Comparison of ENCODE assay signal across 8 cellular contexts in the genomic region with DNA sequence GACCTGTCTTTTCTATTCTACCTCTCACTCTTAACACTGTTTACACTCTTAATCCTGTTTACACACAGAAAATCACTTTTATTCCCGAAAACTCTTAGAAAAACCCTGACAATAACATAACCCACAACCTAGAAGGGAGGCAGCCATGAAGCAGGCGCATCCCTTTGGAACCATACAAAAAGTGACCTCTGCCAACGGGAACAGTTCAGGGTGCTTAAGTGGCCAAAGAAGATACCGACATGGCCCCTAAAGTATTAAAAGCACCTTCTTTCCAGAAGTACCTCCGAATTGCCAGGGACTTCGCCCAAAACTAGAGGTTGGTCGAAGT. TPM values are rescaled to one million over a fixed set of nuclear protein-coding genes. Genes with fewer than 3 reads are reported as not detected.
A peak's percentile ranks its signal among the peaks of the same experiment; 100 is the strongest.
DNase-seq lines count a peak whose midpoint lies in the region; ATAC-seq and TF ChIP-seq lines count a peak whose summit lies in the region.

No MANE protein-coding gene starts in this region.

- no peaks in the 10 kb centered on the region for H3K9me3 Mint-ChIP-seq in activated T-cell treated with anti-CD3 and anti-CD28 coated beads, Interleukin-2, amount 50 U/mL, for 4 hours
- H3K9me3 Mint-ChIP-seq in activated T-helper 17 cell treated with anti-CD3 and anti-CD28 coated beads, Interleukin-2, amount 50 U/mL, for 72 hours = no peaks in the 10 kb centered on the region

- H3K27ac ChIP-seq in stomach = peak overlapping the region; percentile 73 to 96 (median 86)

- intact Hi-C loops in stomach (cut with DNase I; ENCODE audit: low total_unique reads) = no loop called here

- H3K36me3 Mint-ChIP-seq in activated T-cell treated with anti-CD3 and anti-CD28 coated beads, Interleukin-2, amount 50 U/mL, for 4 hours (ENCODE audit: insufficient read depth) = peaks cover 5% of the 10 kb centered on the region
- H3K36me3 Mint-ChIP-seq in activated T-helper 17 cell treated with anti-CD3 and anti-CD28 coated beads, Interleukin-2, amount 50 U/mL, for 72 hours (ENCODE audit: low read depth) = peaks cover 36% of the 10 kb centered on the region

- H3K27me3 ChIP-seq in iPS-15b (ENCODE audit: control insufficient read depth, insufficient read depth, low read length) = no peaks in the 10 kb centered on the region
- no peaks in the 10 kb centered on the region for H3K27me3 ChIP-seq in stomach

- H3K9ac ChIP-seq in iPS-15b (ENCODE audit: low read depth, low read length) = peak overlapping the region; percentile 79

- H3K9me3 ChIP-seq in iPS-15b (ENCODE audit: control insufficient read depth, insufficient read depth, low read length) (no peaks in the 10 kb centered on the region), stomach (no peaks in the 10 kb centered on the region)

- peak in 1 of 2 donors; percentile 5 for ATAC-seq in activated T-cell treated with anti-CD3 and anti-CD28 coated beads, Interleukin-2, amount 50 U/mL, for 4 hours
- ATAC-seq in HG03103 (IDR thresholded peaks at IDR 0.05; ENCODE audit: low read depth, unreplicated experiment) = peak; percentile 2
- peak; percentile 9 for ATAC-seq in activated T-helper 17 cell treated with anti-CD3 and anti-CD28 coated beads, Interleukin-2, amount 50 U/mL, for 72 hours (replicated peaks)

- H3K4me1 ChIP-seq in iPS-15b (ENCODE audit: control insufficient read depth, insufficient read depth, low read length) (no peaks in the 10 kb centered on the region), stomach (peaks cover 12 to 57% (median 34%) of the 10 kb centered on the region in 4 donors)

- no peak for DNase-seq in activated T-cell treated with anti-CD3 and anti-CD28 coated beads, Interleukin-2, amount 50 U/mL, for 4 hours
- DNase-seq in activated T-cell treated with anti-CD3 and anti-CD28 coated beads, Interleukin-2, amount 50 U/mL, for 1 hour = no peak
- DNase-seq in stomach = no peak
- DNase-seq in retina = no peak
- no peak for DNase-seq in activated CD8-positive, alpha-beta memory T cell treated with anti-CD3 and anti-CD28 coated beads, Interleukin-2, amount 50 U/mL, for 4 hours

- peak overlapping the region; percentile 98 for H3K4me3 ChIP-seq in iPS-15b (ENCODE audit: low read depth, low read length)
- H3K4me3 ChIP-seq in stomach = peak overlapping the region; percentile 71 to 83 (median 78)

- peak overlapping the region; percentile 88 for H3K4me3 Mint-ChIP-seq in activated T-cell treated with anti-CD3 and anti-CD28 coated beads, Interleukin-2, amount 50 U/mL, for 4 hours
- peak overlapping the region; percentile 95 for H3K4me3 Mint-ChIP-seq in activated T-helper 17 cell treated with anti-CD3 and anti-CD28 coated beads, Interleukin-2, amount 50 U/mL, for 72 hours

- TF ChIP-seq CTCF in stomach (IDR thresholded peaks at IDR 0.05) = no peak

- H3K27me3 Mint-ChIP-seq in activated T-cell treated with anti-CD3 and anti-CD28 coated beads, Interleukin-2, amount 50 U/mL, for 4 hours (ENCODE audit: low read depth) = no peaks in the 10 kb centered on the region
- H3K27me3 Mint-ChIP-seq in activated T-helper 17 cell treated with anti-CD3 and anti-CD28 coated beads, Interleukin-2, amount 50 U/mL, for 72 hours = no peaks in the 10 kb centered on the region

- peak overlapping the region; percentile 93 for H3K27ac Mint-ChIP-seq in activated T-helper 17 cell treated with anti-CD3 and anti-CD28 coated beads, Interleukin-2, amount 50 U/mL, for 72 hours

- no peak for TF ChIP-seq EP300 in stomach (IDR thresholded peaks at IDR 0.05)

- peaks cover 36% of the 10 kb centered on the region for H3K4me1 Mint-ChIP-seq in activated T-cell treated with anti-CD3 and anti-CD28 coated beads, Interleukin-2, amount 50 U/mL, for 4 hours (ENCODE audit: low read depth)
- peaks cover 24% of the 10 kb centered on the region for H3K4me1 Mint-ChIP-seq in activated T-helper 17 cell treated with anti-CD3 and anti-CD28 coated beads, Interleukin-2, amount 50 U/mL, for 72 hours

- H3K36me3 ChIP-seq in iPS-15b (ENCODE audit: control insufficient read depth, insufficient read depth, low read length) (no peaks in the 10 kb centered on the region), stomach (peaks cover 0 to 18% (median 13%) of the 10 kb centered on the region in 4 donors)

- 0 to 2% (median 1%) methylated on average over 7 of the region's 7 CpGs for WGBS in stomach, 5 donors

- TF ChIP-seq POLR2A in stomach (IDR thresholded peaks at IDR 0.05) = no peak

RNA-seq across cellular contexts. Expression of a gene that starts 0.5 kb away (rescaled TPM):
- 10 to 100 TPM in 1 of 3 donors, 1 to 10 TPM in 2; 6.7 to 11.3 (median 7.8) TPM for total RNA-seq in activated T-cell treated with anti-CD3 and anti-CD28 coated beads, Interleukin-2, amount 50 U/mL, for 4 hours
- total RNA-seq in activated T-helper 17 cell treated with anti-CD3 and anti-CD28 coated beads, Interleukin-2, amount 50 U/mL, for 72 hours = 10 to 100 TPM; 19.6 to 19.8 TPM
- total RNA-seq in stomach = 10 to 100 TPM; 15.8 to 29.2 (median 21.6) TPM
- 10 to 100 TPM in 2 of 3 donors, 1 to 10 TPM in 1; 9.2 to 17.6 (median 12.4) TPM for polyA plus RNA-seq in stomach

RNA-seq across cellular contexts. Expression of a gene that starts 0.6 kb away (rescaled TPM):
- 10 to 100 TPM; 10.2 to 14.8 (median 12.4) TPM for total RNA-seq in activated T-cell treated with anti-CD3 and anti-CD28 coated beads, Interleukin-2, amount 50 U/mL, for 4 hours
- 10 to 100 TPM; 12.0 to 19.0 TPM for total RNA-seq in activated T-helper 17 cell treated with anti-CD3 and anti-CD28 coated beads, Interleukin-2, amount 50 U/mL, for 72 hours
- total RNA-seq in stomach = 10 to 100 TPM in 1 of 5 donors, 1 to 10 TPM in 2, under 1 TPM in 1, not detected in 1; 0.43 to 18.3 (median 5.7) TPM
- 1 to 10 TPM; 3.6 to 6.3 (median 4.6) TPM for polyA plus RNA-seq in stomach

RNA-seq across cellular contexts. Expression of a gene that starts 37.2 kb away (rescaled TPM):
- total RNA-seq in activated T-cell treated with anti-CD3 and anti-CD28 coated beads, Interleukin-2, amount 50 U/mL, for 4 hours = not detected
- not detected for total RNA-seq in activated T-helper 17 cell treated with anti-CD3 and anti-CD28 coated beads, Interleukin-2, amount 50 U/mL, for 72 hours
- not detected for total RNA-seq in stomach
- polyA plus RNA-seq in stomach = not detected
